In the genomic region with DNA sequence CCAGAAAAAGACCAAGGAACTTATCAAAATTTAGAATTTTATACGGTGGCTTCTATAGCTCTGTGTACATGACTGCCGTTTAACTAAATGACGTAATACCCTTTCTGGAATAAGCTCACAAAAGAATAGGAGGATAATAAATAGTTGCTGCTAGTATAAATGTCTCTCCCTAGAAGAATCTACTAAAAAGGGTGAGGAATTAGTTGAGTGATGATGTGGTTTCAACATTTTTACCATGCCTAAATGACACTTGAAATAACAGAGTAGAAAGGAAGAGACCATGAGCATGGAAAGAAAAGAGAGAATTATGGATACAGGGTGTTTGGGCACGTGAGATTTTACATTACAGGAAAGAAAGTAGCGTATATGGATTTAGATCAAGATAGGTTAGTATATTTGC, we compare ENCODE assay signal across 1 cellular context.
TF ChIP-seq lines count a peak whose summit lies in the region.

No MANE protein-coding gene starts in this region.

TF ChIP-seq in HepG2, 621 proteins besides CTCF, POLR2A, EP300 and RAD21 (continued from another document):
- TF ChIP-seq ZNF34 (CRISPR knock-in tag; IDR thresholded peaks at IDR 0.05; ENCODE audit: borderline replicate concordance) (no peak), MTF2 (CRISPR knock-in tag; IDR thresholded peaks at IDR 0.05; ENCODE audit: borderline replicate concordance) (no peak), ZFP62 (CRISPR knock-in tag; IDR thresholded peaks at IDR 0.05) (no peak), PHF8 (CRISPR knock-in tag; IDR thresholded peaks at IDR 0.05) (no peak), ZNF777 (CRISPR knock-in tag; IDR thresholded peaks at IDR 0.05) (no peak), ZFP82 (CRISPR knock-in tag; IDR thresholded peaks at IDR 0.05; ENCODE audit: borderline replicate concordance) (no peak), CREB1 (IDR thresholded peaks at IDR 0.05) (peak; percentile 28; the same call in 1 of the 2 replicates), CREB1 (CRISPR knock-in tag; IDR thresholded peaks at IDR 0.05) (no peak), ATF7 (IDR thresholded peaks at IDR 0.05) (peak; percentile 89), ATF7 (CRISPR knock-in tag; IDR thresholded peaks at IDR 0.05) (no peak)
- TF ChIP-seq, protein P1, sequence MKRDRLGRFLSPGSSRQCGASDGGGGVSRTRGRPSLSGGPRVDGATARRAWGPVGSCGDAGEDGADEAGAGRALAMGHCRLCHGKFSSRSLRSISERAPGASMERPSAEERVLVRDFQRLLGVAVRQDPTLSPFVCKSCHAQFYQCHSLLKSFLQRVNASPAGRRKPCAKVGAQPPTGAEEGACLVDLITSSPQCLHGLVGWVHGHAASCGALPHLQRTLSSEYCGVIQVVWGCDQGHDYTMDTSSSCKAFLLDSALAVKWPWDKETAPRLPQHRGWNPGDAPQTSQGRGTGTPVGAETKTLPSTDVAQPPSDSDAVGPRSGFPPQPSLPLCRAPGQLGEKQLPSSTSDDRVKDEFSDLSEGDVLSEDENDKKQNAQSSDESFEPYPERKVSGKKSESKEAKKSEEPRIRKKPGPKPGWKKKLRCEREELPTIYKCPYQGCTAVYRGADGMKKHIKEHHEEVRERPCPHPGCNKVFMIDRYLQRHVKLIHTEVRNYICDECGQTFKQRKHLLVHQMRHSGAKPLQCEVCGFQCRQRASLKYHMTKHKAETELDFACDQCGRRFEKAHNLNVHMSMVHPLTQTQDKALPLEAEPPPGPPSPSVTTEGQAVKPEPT (CRISPR knock-in tag; IDR thresholded peaks at IDR 0.05; ENCODE audit: low read depth), result no peak
